Comparison of ENCODE assay signal across 24 cellular contexts in the genomic region with DNA sequence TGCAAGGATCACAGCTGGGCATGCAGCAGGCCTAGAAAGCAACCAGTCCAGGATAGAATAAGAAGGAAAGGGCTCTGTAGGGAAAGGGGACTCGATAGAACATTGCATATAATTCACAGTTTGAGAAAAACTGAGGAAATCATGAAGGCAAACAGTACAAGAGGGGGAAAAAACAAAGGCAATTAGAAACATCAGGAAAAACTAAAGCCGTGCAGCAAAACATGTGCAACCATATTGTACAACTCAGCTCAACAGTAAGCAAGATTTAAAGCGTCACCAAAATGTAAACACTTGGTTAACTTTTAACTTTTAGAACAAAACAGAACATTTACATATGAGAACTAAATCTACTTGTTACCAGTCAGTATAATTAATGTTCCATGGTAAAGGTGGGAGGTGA. TPM values are rescaled to one million over a fixed set of nuclear protein-coding genes. Genes with fewer than 3 reads are reported as not detected.
DNase-seq lines count a peak whose midpoint lies in the region; ATAC-seq and TF ChIP-seq lines count a peak whose summit lies in the region.
"Had no signal": no experiment of that assay in that cellular context is flagged by ENCODE, and none has a peak within 500 bp of the region (broad histone marks: within the 10 kb centered on the region; RNA-seq: fewer than 3 reads in every experiment).

No MANE protein-coding gene starts in this region.

- no peak for TF ChIP-seq RAD21 in liver (IDR thresholded peaks at IDR 0.05)

- H3K36me3 Mint-ChIP-seq in activated CD4-positive, alpha-beta T cell treated with anti-CD3 and anti-CD28 coated beads for 36 hours (ENCODE audit: low read depth) = peaks cover 37% of the 10 kb centered on the region
- H3K36me3 Mint-ChIP-seq in natural killer cell = peaks cover 11% of the 10 kb centered on the region

- no peaks in the 10 kb centered on the region for H3K9me3 ChIP-seq in liver (ENCODE audit: control insufficient read depth in 4 of 4, low read length in 3 of 4)
- H3K9me3 ChIP-seq in right lobe of liver = no peaks in the 10 kb centered on the region
- H3K9me3 ChIP-seq: mucosa of descending colon had no signal

- H3K9me3 Mint-ChIP-seq in activated CD4-positive, alpha-beta T cell treated with anti-CD3 and anti-CD28 coated beads for 36 hours (ENCODE audit: low read depth) = no peaks in the 10 kb centered on the region
- H3K9me3 Mint-ChIP-seq in natural killer cell = peaks cover 0 to 5% of the 10 kb centered on the region in 2 donors
- H3K9me3 Mint-ChIP-seq: dendritic cell treated with granulocyte-macrophage colony-stimulating factor and Interleukin-4, amounts not matched to agents 40 ng/mL and 50 ng/mL, for 4 days had no signal

- no peak overlapping the region for H3K4me3 ChIP-seq in liver (ENCODE audit: low read depth in 1 of 3, low read length in 3 of 3)
- no peak overlapping the region for H3K4me3 ChIP-seq in right lobe of liver
- H3K4me3 ChIP-seq: BLaER1, mucosa of descending colon had no signal

- TF ChIP-seq CTCF in liver (IDR thresholded peaks at IDR 0.05; ENCODE audit: low read depth, low read length, missing input control) = no peak
- no peak for TF ChIP-seq CTCF in right lobe of liver (IDR thresholded peaks at IDR 0.05)
- no peak for TF ChIP-seq CTCF in natural killer cell (IDR thresholded peaks at IDR 0.05)

- H3K27ac ChIP-seq in liver (ENCODE audit: low read depth in 1 of 2, low read length in 2 of 2) (peak overlapping the region in 1 of 2 donors; percentile 43), right lobe of liver (peak overlapping the region in 1 of 3 donors; percentile 25)
- H3K27ac ChIP-seq: BLaER1, brain microvascular endothelial cell, foreskin keratinocyte, RWPE1 had no signal

- H3K9ac ChIP-seq in liver (ENCODE audit: low read depth in 1 of 2, low read length in 2 of 2) = no peak overlapping the region
- H3K9ac ChIP-seq: BLaER1 had no signal

- WGBS in liver = 69% methylated on average over 3 of the region's 3 CpGs
- WGBS in right lobe of liver (ENCODE audit: insufficient coverage, low coverage, low lambda C conversion rate, missing lambda C conversion rate) = 66% methylated on average over 3 of the region's 3 CpGs

- H3K4me1 ChIP-seq in liver (ENCODE audit: control insufficient read depth in 4 of 4, insufficient read depth in 4 of 4, low read length in 3 of 4) = peaks cover 18 to 73% (median 47%) of the 10 kb centered on the region in 4 donors
- peaks cover 0 to 51% (median 17%) of the 10 kb centered on the region in 4 donors for H3K4me1 ChIP-seq in right lobe of liver
- H3K4me1 ChIP-seq: foreskin keratinocyte had no signal

- peak overlapping the region; percentile 1 for H3K27ac Mint-ChIP-seq in activated CD4-positive, alpha-beta T cell treated with anti-CD3 and anti-CD28 coated beads for 36 hours
- H3K27ac Mint-ChIP-seq in natural killer cell = peak overlapping the region; percentile 22 to 52
- H3K27ac Mint-ChIP-seq: dendritic cell treated with granulocyte-macrophage colony-stimulating factor and Interleukin-4, amounts not matched to agents 40 ng/mL and 50 ng/mL, for 4 days had no signal

- H3K27me3 ChIP-seq in liver (ENCODE audit: control insufficient read depth in 4 of 4, insufficient read depth in 4 of 4, low read length in 3 of 4) (no peaks in the 10 kb centered on the region), right lobe of liver (no peaks in the 10 kb centered on the region)
- H3K27me3 ChIP-seq: BLaER1, brain microvascular endothelial cell had no signal

- CTCF ChIA-PET in activated CD4-positive, alpha-beta T cell treated with anti-CD3 and anti-CD28 coated beads for 36 hours (lab: Charles Lee) = interaction anchor here (0.5 to 2.1 kb wide), 6 partner anchors 11 to 709 kb away, joined by 3 to 6 read pairs (median 4); a partner anchor contains a TSS

- no peak for DNase-seq in activated CD4-positive, alpha-beta T cell treated with anti-CD3 and anti-CD28 coated beads for 36 hours
- DNase-seq in activated CD4-positive, alpha-beta T cell treated with anti-CD3 and anti-CD28 coated beads, Interleukin-2, amount 50 U/mL, for 4 hours = no peak
- no peak for DNase-seq in right lobe of liver
- no peak for DNase-seq in natural killer cell
- no peak for DNase-seq in DMS79 treated with DMSO at 0.1 percent for 48 hours (lab: John Stamatoyannopoulos, UW)
- DNase-seq in DMS153 (lab: John Stamatoyannopoulos, UW) = no peak
- DNase-seq: activated gamma-delta T cell; brain microvascular endothelial cell; DMS 273 treated with DMSO at 0.1 percent for 48 hours; foreskin keratinocyte; H7; KG1; left colon; mucosa of descending colon; NCI-H2029; NCI-H510A; stimulated activated naive CD8-positive, alpha-beta T cell treated with anti-CD3 and anti-CD28 coated beads, Interleukin-15, Interleukin-2, amounts not matched to agents 100 U/mL and 50 U/mL, for 24 hours had no signal

- POLR2A ChIA-PET in activated CD4-positive, alpha-beta T cell treated with anti-CD3 and anti-CD28 coated beads for 36 hours (lab: Charles Lee) = interaction anchor here (0.5 kb wide), 1 partner anchor 263 kb away, joined by 4 read pairs; no protein-coding TSS in a partner anchor

- intact Hi-C loops in activated CD4-positive, alpha-beta T cell treated with anti-CD3 and anti-CD28 coated beads for 36 hours (cut with DNase I, micrococcal nuclease) = no loop called here
- intact Hi-C loops in right lobe of liver (cut with DNase I) = no loop called here
- intact Hi-C loops in natural killer cell (cut with micrococcal nuclease) = no loop called here

- no peaks in the 10 kb centered on the region for H3K27me3 Mint-ChIP-seq in activated CD4-positive, alpha-beta T cell treated with anti-CD3 and anti-CD28 coated beads for 36 hours
- H3K27me3 Mint-ChIP-seq in natural killer cell (ENCODE audit: low read depth in 2 of 2) = no peaks in the 10 kb centered on the region
- H3K27me3 Mint-ChIP-seq: dendritic cell treated with granulocyte-macrophage colony-stimulating factor and Interleukin-4, amounts not matched to agents 40 ng/mL and 50 ng/mL, for 4 days had no signal

- ATAC-seq in activated CD4-positive, alpha-beta T cell treated with anti-CD3 and anti-CD28 coated beads for 36 hours = no peak
- ATAC-seq in right lobe of liver (no peak), natural killer cell (no peak), HG02759 (IDR thresholded peaks at IDR 0.05; ENCODE audit: unreplicated experiment) (no peak)
- ATAC-seq: foreskin keratinocyte; left colon; mucosa of descending colon; sciatic nerve; stimulated activated naive CD8-positive, alpha-beta T cell treated with anti-CD3 and anti-CD28 coated beads, Interleukin-15, Interleukin-2, amounts not matched to agents 100 U/mL and 50 U/mL, for 24 hours had no signal

- peaks cover 0 to 6% (median 4%) of the 10 kb centered on the region in 4 donors for H3K36me3 ChIP-seq in liver (ENCODE audit: control insufficient read depth in 4 of 4, insufficient read depth in 3 of 4, low read depth in 1 of 4, low read length in 3 of 4)
- peaks cover 0 to 6% (median 3%) of the 10 kb centered on the region in 4 donors for H3K36me3 ChIP-seq in right lobe of liver
- H3K36me3 ChIP-seq: brain microvascular endothelial cell had no signal

- peaks cover 68% of the 10 kb centered on the region for H3K4me1 Mint-ChIP-seq in activated CD4-positive, alpha-beta T cell treated with anti-CD3 and anti-CD28 coated beads for 36 hours
- H3K4me1 Mint-ChIP-seq in natural killer cell = peaks cover 67 to 69% of the 10 kb centered on the region in 2 donors

- H3K4me3 Mint-ChIP-seq in activated CD4-positive, alpha-beta T cell treated with anti-CD3 and anti-CD28 coated beads for 36 hours = no peak overlapping the region
- peak overlapping the region; percentile 11 for H3K4me3 Mint-ChIP-seq in natural killer cell
- H3K4me3 Mint-ChIP-seq: dendritic cell treated with granulocyte-macrophage colony-stimulating factor and Interleukin-4, amounts not matched to agents 40 ng/mL and 50 ng/mL, for 4 days had no signal

- no peak for TF ChIP-seq POLR2A in right lobe of liver (IDR thresholded peaks at IDR 0.05)

TF ChIP-seq in liver, 16 proteins besides CTCF, POLR2A, EP300 and RAD21:
- TF ChIP-seq YY1 (IDR thresholded peaks at IDR 0.05) (peak; percentile 18), JUND (IDR thresholded peaks at IDR 0.05) (no peak)
- TF ChIP-seq, protein P1, sequence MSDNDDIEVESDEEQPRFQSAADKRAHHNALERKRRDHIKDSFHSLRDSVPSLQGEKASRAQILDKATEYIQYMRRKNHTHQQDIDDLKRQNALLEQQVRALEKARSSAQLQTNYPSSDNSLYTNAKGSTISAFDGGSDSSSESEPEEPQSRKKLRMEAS (IDR thresholded peaks at IDR 0.05) = no peak

RNA-seq across cellular contexts. Expression of a gene that starts 8.5 kb away (rescaled TPM):
- 10 to 100 TPM; 50.6 to 55.4 TPM for total RNA-seq in activated CD4-positive, alpha-beta T cell treated with anti-CD3 and anti-CD28 coated beads for 36 hours
- total RNA-seq in liver (10 to 100 TPM; 11.4 to 34.5 TPM), right lobe of liver (10 to 100 TPM; 21.7 to 80.5 (median 30.2) TPM), natural killer cell (100 to 1,000 TPM; 105 to 166 (median 111) TPM)
- polyA plus RNA-seq in liver = 10 to 100 TPM in 1 of 2 donors, 1 to 10 TPM in 1; 7.2 to 12.2 TPM

RNA-seq across cellular contexts. Expression of a gene that starts 49.5 kb away (rescaled TPM):
- total RNA-seq in activated CD4-positive, alpha-beta T cell treated with anti-CD3 and anti-CD28 coated beads for 36 hours = under 1 TPM; 0.16 to 0.21 TPM
- total RNA-seq in liver (1 to 10 TPM; 1.5 to 2.3 TPM), right lobe of liver (1 to 10 TPM in 4 of 6 experiments, not detected in 2; 1.1 to 1.6 (median 1.4) TPM), natural killer cell (under 1 TPM in 1 of 3 donors, not detected in 2; 0.70 TPM)
- polyA plus RNA-seq in liver = 1 to 10 TPM in 1 of 2 donors, under 1 TPM in 1; 0.59 to 2.2 TPM
- total RNA-seq: A172, foreskin keratinocyte, H7 had no signal
- polyA plus RNA-seq: foreskin keratinocyte had no signal
